ENCODE assay signal across 1 cellular context in genomic region chr7:123871998-123872867, GRCh38.
TF ChIP-seq lines count a peak whose summit lies in the region.

No MANE protein-coding gene starts in this region.

TF ChIP-seq in IMR-90, 13 proteins besides CTCF, POLR2A, EP300 and RAD21 (continued from another document):
- TF ChIP-seq ELK1 (IDR thresholded peaks at IDR 0.05; ENCODE audit: borderline replicate concordance, low read depth, low read length) (no peak), FOS (IDR thresholded peaks at IDR 0.05; ENCODE audit: low read depth, low read length) (no peak), MXI1 (IDR thresholded peaks at IDR 0.05; ENCODE audit: borderline replicate concordance, low read depth, low read length) (no peak), RFX5 (IDR thresholded peaks at IDR 0.05; ENCODE audit: low read depth, low read length) (no peak), SMC3 (IDR thresholded peaks at IDR 0.05; ENCODE audit: low read depth, low read length) (peak; percentile 34; the same call in 1 of the 2 replicates), MAZ (IDR thresholded peaks at IDR 0.05; ENCODE audit: borderline replicate concordance, low read depth, low read length) (no peak)
